ENCODE assay signal across 1 cellular context in the genomic region with DNA sequence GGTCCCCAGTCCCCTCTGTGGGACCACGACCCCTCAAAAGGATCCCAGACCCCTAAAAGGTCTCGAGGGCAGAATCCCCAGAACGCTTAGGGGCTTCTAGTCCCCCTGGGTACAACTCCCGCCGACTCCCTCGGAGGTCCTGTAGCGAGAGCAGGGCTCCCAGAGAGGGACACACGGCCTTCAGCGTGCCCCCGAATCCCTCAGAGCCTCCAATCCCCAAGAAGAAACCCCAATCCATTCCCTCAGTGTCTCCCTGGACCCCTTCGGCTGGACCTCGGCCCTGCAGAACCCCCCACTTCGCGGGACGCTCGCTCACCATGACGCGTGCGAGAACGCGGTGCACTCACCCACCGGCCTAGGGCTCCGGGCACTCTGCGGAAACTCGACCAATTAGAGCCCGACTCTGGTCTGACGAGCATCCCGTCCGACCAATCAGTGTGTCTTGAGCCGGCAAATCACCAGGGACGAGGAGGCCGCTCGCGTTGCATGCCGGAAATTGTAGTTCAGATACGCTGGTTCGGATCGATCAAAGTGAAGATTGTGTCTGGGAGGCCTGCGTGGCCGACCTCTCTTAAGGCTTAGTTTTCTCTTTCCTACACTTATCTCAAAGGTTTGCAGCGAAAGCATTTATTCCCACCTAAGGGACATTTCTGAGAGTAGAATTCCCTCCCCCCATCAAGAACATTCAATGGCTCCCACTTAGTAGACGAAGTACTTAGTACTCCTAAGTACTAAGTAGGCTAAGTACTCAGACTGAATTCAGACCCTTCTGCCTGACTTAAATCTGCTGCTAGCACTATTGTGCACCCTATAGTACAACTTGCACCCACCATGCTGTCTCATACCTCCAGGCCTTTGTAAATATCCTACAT.
TF ChIP-seq lines count a peak whose summit lies in the region.

A gene (minus strand): TSS at position 369 of the 872 bp plus-strand sequence. CDS start 50 bp downstream, at position 319.

TF ChIP-seq in HepG2, 621 proteins besides CTCF, POLR2A, EP300 and RAD21 (continued from another document and continues in another):
- TF ChIP-seq ZNF737 (CRISPR knock-in tag; IDR thresholded peaks at IDR 0.05; ENCODE audit: borderline replicate concordance) = no peak
- TF ChIP-seq, protein P1, sequence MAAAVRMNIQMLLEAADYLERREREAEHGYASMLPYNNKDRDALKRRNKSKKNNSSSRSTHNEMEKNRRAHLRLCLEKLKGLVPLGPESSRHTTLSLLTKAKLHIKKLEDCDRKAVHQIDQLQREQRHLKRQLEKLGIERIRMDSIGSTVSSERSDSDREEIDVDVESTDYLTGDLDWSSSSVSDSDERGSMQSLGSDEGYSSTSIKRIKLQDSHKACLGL (CRISPR knock-in tag; IDR thresholded peaks at IDR 0.05) = no peak; the same call in 1 of the 2 replicates
- TF ChIP-seq, protein P2, sequence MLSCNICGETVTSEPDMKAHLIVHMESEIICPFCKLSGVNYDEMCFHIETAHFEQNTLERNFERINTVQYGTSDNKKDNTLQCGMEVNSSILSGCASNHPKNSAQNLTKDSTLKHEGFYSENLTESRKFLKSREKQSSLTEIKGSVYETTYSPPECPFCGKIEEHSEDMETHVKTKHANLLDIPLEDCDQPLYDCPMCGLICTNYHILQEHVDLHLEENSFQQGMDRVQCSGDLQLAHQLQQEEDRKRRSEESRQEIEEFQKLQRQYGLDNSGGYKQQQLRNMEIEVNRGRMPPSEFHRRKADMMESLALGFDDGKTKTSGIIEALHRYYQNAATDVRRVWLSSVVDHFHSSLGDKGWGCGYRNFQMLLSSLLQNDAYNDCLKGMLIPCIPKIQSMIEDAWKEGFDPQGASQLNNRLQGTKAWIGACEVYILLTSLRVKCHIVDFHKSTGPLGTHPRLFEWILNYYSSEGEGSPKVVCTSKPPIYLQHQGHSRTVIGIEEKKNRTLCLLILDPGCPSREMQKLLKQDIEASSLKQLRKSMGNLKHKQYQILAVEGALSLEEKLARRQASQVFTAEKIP (CRISPR knock-in tag; IDR thresholded peaks at IDR 0.05; ENCODE audit: borderline replicate concordance) = no peak
- no peak for TF ChIP-seq ZNF30 (CRISPR knock-in tag; IDR thresholded peaks at IDR 0.05)
- no peak for TF ChIP-seq ZNF549 (CRISPR knock-in tag; IDR thresholded peaks at IDR 0.05)
- TF ChIP-seq ZSCAN21 (CRISPR knock-in tag; IDR thresholded peaks at IDR 0.05; ENCODE audit: borderline replicate concordance) = peak; percentile 100
- TF ChIP-seq, protein P3, sequence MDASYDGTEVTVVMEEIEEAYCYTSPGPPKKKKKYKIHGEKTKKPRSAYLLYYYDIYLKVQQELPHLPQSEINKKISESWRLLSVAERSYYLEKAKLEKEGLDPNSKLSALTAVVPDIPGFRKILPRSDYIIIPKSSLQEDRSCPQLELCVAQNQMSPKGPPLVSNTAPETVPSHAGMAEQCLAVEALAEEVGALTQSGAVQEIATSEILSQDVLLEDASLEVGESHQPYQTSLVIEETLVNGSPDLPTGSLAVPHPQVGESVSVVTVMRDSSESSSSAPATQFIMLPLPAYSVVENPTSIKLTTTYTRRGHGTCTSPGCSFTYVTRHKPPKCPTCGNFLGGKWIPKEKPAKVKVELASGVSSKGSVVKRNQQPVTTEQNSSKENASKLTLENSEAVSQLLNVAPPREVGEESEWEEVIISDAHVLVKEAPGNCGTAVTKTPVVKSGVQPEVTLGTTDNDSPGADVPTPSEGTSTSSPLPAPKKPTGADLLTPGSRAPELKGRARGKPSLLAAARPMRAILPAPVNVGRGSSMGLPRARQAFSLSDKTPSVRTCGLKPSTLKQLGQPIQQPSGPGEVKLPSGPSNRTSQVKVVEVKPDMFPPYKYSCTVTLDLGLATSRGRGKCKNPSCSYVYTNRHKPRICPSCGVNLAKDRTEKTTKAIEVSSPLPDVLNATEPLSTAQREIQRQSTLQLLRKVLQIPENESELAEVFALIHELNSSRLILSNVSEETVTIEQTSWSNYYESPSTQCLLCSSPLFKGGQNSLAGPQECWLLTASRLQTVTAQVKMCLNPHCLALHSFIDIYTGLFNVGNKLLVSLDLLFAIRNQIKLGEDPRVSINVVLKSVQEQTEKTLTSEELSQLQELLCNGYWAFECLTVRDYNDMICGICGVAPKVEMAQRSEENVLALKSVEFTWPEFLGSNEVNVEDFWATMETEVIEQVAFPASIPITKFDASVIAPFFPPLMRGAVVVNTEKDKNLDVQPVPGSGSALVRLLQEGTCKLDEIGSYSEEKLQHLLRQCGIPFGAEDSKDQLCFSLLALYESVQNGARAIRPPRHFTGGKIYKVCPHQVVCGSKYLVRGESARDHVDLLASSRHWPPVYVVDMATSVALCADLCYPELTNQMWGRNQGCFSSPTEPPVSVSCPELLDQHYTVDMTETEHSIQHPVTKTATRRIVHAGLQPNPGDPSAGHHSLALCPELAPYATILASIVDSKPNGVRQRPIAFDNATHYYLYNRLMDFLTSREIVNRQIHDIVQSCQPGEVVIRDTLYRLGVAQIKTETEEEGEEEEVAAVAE (CRISPR knock-in tag; IDR thresholded peaks at IDR 0.05; ENCODE audit: borderline replicate concordance) = peak; percentile 80
- TF ChIP-seq, protein P4, sequence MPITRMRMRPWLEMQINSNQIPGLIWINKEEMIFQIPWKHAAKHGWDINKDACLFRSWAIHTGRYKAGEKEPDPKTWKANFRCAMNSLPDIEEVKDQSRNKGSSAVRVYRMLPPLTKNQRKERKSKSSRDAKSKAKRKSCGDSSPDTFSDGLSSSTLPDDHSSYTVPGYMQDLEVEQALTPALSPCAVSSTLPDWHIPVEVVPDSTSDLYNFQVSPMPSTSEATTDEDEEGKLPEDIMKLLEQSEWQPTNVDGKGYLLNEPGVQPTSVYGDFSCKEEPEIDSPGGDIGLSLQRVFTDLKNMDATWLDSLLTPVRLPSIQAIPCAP (CRISPR knock-in tag; IDR thresholded peaks at IDR 0.05; ENCODE audit: low read depth) = no peak
- TF ChIP-seq MXI1 (IDR thresholded peaks at IDR 0.05; ENCODE audit: borderline replicate concordance, low read depth, low read length) = peak; percentile 79; the same call in 1 of the 3 replicates
- no peak for TF ChIP-seq CHCHD3 (CRISPR knock-in tag; IDR thresholded peaks at IDR 0.05)
- TF ChIP-seq, protein P5, sequence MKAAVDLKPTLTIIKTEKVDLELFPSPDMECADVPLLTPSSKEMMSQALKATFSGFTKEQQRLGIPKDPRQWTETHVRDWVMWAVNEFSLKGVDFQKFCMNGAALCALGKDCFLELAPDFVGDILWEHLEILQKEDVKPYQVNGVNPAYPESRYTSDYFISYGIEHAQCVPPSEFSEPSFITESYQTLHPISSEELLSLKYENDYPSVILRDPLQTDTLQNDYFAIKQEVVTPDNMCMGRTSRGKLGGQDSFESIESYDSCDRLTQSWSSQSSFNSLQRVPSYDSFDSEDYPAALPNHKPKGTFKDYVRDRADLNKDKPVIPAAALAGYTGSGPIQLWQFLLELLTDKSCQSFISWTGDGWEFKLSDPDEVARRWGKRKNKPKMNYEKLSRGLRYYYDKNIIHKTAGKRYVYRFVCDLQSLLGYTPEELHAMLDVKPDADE (CRISPR knock-in tag; IDR thresholded peaks at IDR 0.05) = no peak
- TF ChIP-seq, protein P6, sequence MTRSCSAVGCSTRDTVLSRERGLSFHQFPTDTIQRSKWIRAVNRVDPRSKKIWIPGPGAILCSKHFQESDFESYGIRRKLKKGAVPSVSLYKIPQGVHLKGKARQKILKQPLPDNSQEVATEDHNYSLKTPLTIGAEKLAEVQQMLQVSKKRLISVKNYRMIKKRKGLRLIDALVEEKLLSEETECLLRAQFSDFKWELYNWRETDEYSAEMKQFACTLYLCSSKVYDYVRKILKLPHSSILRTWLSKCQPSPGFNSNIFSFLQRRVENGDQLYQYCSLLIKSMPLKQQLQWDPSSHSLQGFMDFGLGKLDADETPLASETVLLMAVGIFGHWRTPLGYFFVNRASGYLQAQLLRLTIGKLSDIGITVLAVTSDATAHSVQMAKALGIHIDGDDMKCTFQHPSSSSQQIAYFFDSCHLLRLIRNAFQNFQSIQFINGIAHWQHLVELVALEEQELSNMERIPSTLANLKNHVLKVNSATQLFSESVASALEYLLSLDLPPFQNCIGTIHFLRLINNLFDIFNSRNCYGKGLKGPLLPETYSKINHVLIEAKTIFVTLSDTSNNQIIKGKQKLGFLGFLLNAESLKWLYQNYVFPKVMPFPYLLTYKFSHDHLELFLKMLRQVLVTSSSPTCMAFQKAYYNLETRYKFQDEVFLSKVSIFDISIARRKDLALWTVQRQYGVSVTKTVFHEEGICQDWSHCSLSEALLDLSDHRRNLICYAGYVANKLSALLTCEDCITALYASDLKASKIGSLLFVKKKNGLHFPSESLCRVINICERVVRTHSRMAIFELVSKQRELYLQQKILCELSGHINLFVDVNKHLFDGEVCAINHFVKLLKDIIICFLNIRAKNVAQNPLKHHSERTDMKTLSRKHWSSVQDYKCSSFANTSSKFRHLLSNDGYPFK (CRISPR knock-in tag; IDR thresholded peaks at IDR 0.05; ENCODE audit: borderline replicate concordance) = peak; percentile 39; the same call in 1 of the 2 replicates
- peak; percentile 70 for TF ChIP-seq SUZ12 (IDR thresholded peaks at IDR 0.05; ENCODE audit: low read depth, low read length)
- TF ChIP-seq, protein P7, sequence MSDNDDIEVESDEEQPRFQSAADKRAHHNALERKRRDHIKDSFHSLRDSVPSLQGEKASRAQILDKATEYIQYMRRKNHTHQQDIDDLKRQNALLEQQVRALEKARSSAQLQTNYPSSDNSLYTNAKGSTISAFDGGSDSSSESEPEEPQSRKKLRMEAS (IDR thresholded peaks at IDR 0.05) = peak; percentile 96
- peak; percentile 40; the same call in 1 of the 2 replicates for TF ChIP-seq GATA4 (IDR thresholded peaks at IDR 0.05; ENCODE audit: borderline replicate concordance, low read depth)
- TF ChIP-seq JUN (CRISPR knock-in tag; IDR thresholded peaks at IDR 0.05) = no peak
- TF ChIP-seq, protein P8, sequence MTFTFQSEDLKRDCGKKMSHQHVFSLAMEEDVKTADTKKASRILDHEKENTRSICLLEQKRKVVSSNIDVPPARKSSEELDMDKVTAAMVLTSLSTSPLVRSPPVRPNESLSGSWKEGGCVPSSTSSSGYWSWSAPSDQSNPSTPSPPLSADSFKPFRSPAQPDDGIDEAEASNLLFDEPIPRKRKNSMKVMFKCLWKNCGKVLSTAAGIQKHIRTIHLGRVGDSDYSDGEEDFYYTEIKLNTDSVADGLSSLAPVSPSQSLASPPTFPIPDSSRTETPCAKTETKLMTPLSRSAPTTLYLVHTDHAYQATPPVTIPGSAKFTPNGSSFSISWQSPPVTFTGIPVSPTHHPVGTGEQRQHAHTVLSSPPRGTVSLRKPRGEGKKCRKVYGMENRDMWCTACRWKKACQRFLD (CRISPR knock-in tag; IDR thresholded peaks at IDR 0.05; ENCODE audit: borderline replicate concordance) = peak; percentile 79; the same call in 1 of the 2 replicates
- TF ChIP-seq ZNF589 (CRISPR knock-in tag; conservative IDR thresholded peaks at IDR 0.05) = no peak
- TF ChIP-seq ZNF746 (CRISPR knock-in tag; IDR thresholded peaks at IDR 0.05) = 0 out of 2 replicates have a peak, but pooled peaks have one; percentile 42
- no peak for TF ChIP-seq ZNF816 (CRISPR knock-in tag; IDR thresholded peaks at IDR 0.05; ENCODE audit: borderline replicate concordance)
- TF ChIP-seq, protein P9, sequence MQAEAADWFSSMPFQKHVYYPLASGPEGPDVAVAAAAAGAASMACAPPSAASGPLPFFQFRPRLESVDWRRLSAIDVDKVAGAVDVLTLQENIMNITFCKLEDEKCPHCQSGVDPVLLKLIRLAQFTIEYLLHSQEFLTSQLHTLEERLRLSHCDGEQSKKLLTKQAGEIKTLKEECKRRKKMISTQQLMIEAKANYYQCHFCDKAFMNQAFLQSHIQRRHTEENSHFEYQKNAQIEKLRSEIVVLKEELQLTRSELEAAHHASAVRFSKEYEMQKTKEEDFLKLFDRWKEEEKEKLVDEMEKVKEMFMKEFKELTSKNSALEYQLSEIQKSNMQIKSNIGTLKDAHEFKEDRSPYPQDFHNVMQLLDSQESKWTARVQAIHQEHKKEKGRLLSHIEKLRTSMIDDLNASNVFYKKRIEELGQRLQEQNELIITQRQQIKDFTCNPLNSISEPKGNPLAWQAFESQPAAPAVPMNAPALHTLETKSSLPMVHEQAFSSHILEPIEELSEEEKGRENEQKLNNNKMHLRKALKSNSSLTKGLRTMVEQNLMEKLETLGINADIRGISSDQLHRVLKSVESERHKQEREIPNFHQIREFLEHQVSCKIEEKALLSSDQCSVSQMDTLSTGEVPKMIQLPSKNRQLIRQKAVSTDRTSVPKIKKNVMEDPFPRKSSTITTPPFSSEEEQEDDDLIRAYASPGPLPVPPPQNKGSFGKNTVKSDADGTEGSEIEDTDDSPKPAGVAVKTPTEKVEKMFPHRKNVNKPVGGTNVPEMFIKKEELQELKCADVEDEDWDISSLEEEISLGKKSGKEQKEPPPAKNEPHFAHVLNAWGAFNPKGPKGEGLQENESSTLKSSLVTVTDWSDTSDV (CRISPR knock-in tag; IDR thresholded peaks at IDR 0.05) = peak; percentile 72; the same call in 1 of the 2 replicates
- TF ChIP-seq RORA (CRISPR knock-in tag; IDR thresholded peaks at IDR 0.05) = no peak
- TF ChIP-seq POGZ (CRISPR knock-in tag; IDR thresholded peaks at IDR 0.05) = peak; percentile 36; the same call in 1 of the 2 replicates
- peak; percentile 49; the same call in 1 of the 2 replicates for TF ChIP-seq ZNF264 (CRISPR knock-in tag; IDR thresholded peaks at IDR 0.05)
- no peak for TF ChIP-seq ZIK1 (CRISPR knock-in tag; IDR thresholded peaks at IDR 0.05; ENCODE audit: borderline replicate concordance, low read depth)
- no peak for TF ChIP-seq MATR3 (CRISPR knock-in tag; IDR thresholded peaks at IDR 0.05)
- TF ChIP-seq, protein P10, sequence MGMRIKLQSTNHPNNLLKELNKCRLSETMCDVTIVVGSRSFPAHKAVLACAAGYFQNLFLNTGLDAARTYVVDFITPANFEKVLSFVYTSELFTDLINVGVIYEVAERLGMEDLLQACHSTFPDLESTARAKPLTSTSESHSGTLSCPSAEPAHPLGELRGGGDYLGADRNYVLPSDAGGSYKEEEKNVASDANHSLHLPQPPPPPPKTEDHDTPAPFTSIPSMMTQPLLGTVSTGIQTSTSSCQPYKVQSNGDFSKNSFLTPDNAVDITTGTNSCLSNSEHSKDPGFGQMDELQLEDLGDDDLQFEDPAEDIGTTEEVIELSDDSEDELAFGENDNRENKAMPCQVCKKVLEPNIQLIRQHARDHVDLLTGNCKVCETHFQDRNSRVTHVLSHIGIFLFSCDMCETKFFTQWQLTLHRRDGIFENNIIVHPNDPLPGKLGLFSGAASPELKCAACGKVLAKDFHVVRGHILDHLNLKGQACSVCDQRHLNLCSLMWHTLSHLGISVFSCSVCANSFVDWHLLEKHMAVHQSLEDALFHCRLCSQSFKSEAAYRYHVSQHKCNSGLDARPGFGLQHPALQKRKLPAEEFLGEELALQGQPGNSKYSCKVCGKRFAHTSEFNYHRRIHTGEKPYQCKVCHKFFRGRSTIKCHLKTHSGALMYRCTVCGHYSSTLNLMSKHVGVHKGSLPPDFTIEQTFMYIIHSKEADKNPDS (CRISPR knock-in tag; IDR thresholded peaks at IDR 0.05) = no peak
- TF ChIP-seq RNF2 (conservative IDR thresholded peaks at IDR 0.05; ENCODE audit: low read depth) = peak; percentile 89
- TF ChIP-seq ERF (CRISPR knock-in tag; IDR thresholded peaks at IDR 0.05) = peak; percentile 73; the same call in 1 of the 2 replicates
- TF ChIP-seq RFX5 (IDR thresholded peaks at IDR 0.05; ENCODE audit: low read depth, low read length) = peak; percentile 68; the same call in 1 of the 2 replicates
- 0 out of 2 replicates have a peak, but pooled peaks have one; percentile 57 for TF ChIP-seq SALL2 (CRISPR knock-in tag; IDR thresholded peaks at IDR 0.05)
- no peak for TF ChIP-seq FOXA3 (CRISPR knock-in tag; IDR thresholded peaks at IDR 0.05)
- TF ChIP-seq SKI (IDR thresholded peaks at IDR 0.05; ENCODE audit: partially characterized antibody) = peak; percentile 37
- TF ChIP-seq, protein P11, sequence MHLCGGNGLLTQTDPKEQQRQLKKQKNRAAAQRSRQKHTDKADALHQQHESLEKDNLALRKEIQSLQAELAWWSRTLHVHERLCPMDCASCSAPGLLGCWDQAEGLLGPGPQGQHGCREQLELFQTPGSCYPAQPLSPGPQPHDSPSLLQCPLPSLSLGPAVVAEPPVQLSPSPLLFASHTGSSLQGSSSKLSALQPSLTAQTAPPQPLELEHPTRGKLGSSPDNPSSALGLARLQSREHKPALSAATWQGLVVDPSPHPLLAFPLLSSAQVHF (CRISPR knock-in tag; IDR thresholded peaks at IDR 0.05) = no peak
- no peak for TF ChIP-seq SIN3B (IDR thresholded peaks at IDR 0.05; ENCODE audit: low read length)
- TF ChIP-seq ZNF530 (CRISPR knock-in tag; IDR thresholded peaks at IDR 0.05; ENCODE audit: low read depth) = no peak
